ENCODE assay signal across 22 cellular contexts in genomic region chr6:36313628-36313895, GRCh38. TPM values are rescaled to one million over a fixed set of nuclear protein-coding genes. Genes with fewer than 3 reads are reported as not detected.
DNase-seq lines count a peak whose midpoint lies in the region; ATAC-seq, FAIRE-seq and TF ChIP-seq lines count a peak whose summit lies in the region.
"Had no signal": no experiment of that assay in that cellular context is flagged by ENCODE, and none has a peak within 500 bp of the region (broad histone marks: within the 10 kb centered on the region; RNA-seq: fewer than 3 reads in every experiment).

No MANE protein-coding gene starts in this region.

- H2BK12ac ChIP-seq in neuronal stem cell (ENCODE audit: low read length), result no peak overlapping the region

- H4K20me1 ChIP-seq in BLaER1 treated with 17β-estradiol and CSF1 and Interleukin-3, amounts not matched to agents 10 nM and 100 nM, result no peaks in the 10 kb centered on the region
- H4K20me1 ChIP-seq in GM12878 (ENCODE audit: control insufficient read depth, insufficient read depth), result no peaks in the 10 kb centered on the region

- TF ChIP-seq POLR2A in NB4 (IDR thresholded peaks at IDR 0.05; ENCODE audit: extremely low read depth, insufficient read length) (no peak), GM12878 (IDR thresholded peaks at IDR 0.05; ENCODE audit: low read depth, low read length) (no peak)

- in situ Hi-C loops in GM12878 (cut with MboI), result no loop called here

- H4K8ac ChIP-seq in neuronal stem cell (ENCODE audit: low read depth, low read length), result no peak overlapping the region

- BruUV-seq in GM12878 (replicated peaks; lab: Mats Ljungman, UMichigan), result no TSS peak

- peak overlapping the region; percentile 37 to 87 (median 75) for H3K4me2 ChIP-seq in BLaER1 treated with 17β-estradiol and CSF1 and Interleukin-3, amounts not matched to agents 10 nM and 100 nM
- H3K4me2 ChIP-seq in GM12878 (ENCODE audit: control insufficient read depth, insufficient read depth) (peak overlapping the region; percentile 58; the same call in 1 of the 2 replicates), neuronal stem cell (ENCODE audit: insufficient read depth, low read length, poor library complexity, severe bottlenecking) (no peak overlapping the region)

- FAIRE-seq in GM12878 (lab: Jason Lieb, UNC), result no peak
- FAIRE-seq: A204.1, GM12892 had no signal

- no peak for TF ChIP-seq EP300 in GM12878 (IDR thresholded peaks at IDR 0.05; ENCODE audit: borderline replicate concordance in 1 of 2, control insufficient read depth in 1 of 2, low read depth in 2 of 2, low read length in 2 of 2)

- CTCF ChIA-PET in GM12878 (lab: Yijun Ruan, JAX), result interaction anchor here (1.0 to 3.8 kb wide), 5 partner anchors 11 to 51 kb away, joined by 4 to 31 read pairs (median 4); partner anchors contain the start of gene BNIP5

- H3K9me3 ChIP-seq in BLaER1 treated with 17β-estradiol and CSF1 and Interleukin-3, amounts not matched to agents 10 nM and 100 nM (replicated peaks in 1 of 11), result peaks cover 0 to 7% (median 0%) of the 10 kb centered on the region in 11 experiments; a peak in 2 of 22 replicates
- no peaks in the 10 kb centered on the region; the same call in 2 of the 3 replicates for H3K9me3 ChIP-seq in GM12878 (replicated peaks; ENCODE audit: control insufficient read depth, insufficient read depth, low read length)
- no peaks in the 10 kb centered on the region for H3K9me3 ChIP-seq in neuronal stem cell (replicated peaks in 1 of 2; ENCODE audit: control insufficient read depth in 2 of 2, insufficient read depth in 1 of 2, low read depth in 1 of 2, low read length in 2 of 2)
- H3K9me3 ChIP-seq: MG63, SJCRH30 had no signal

- H2AK5ac ChIP-seq in neuronal stem cell (ENCODE audit: low read depth, low read length), result no peak overlapping the region

- H3K79me1 ChIP-seq in neuronal stem cell (ENCODE audit: low read depth, low read length), result no peaks in the 10 kb centered on the region

- H3K14ac ChIP-seq in neuronal stem cell (ENCODE audit: low read length), result no peak overlapping the region

- no peak for TF ChIP-seq RAD21 in GM12878 (IDR thresholded peaks at IDR 0.05; ENCODE audit: insufficient read depth, low read depth, low read length)

- H3K9ac ChIP-seq in BLaER1 treated with 17β-estradiol and CSF1 and Interleukin-3, amounts not matched to agents 10 nM and 100 nM, result no peak overlapping the region
- H3K9ac ChIP-seq in GM12878 (ENCODE audit: control insufficient read depth, insufficient read depth, low read length), result no peak overlapping the region
- no peak overlapping the region for H3K9ac ChIP-seq in neuronal stem cell (ENCODE audit: low read depth, low read length, poor library complexity)

- POLR2A ChIA-PET in GM12878 (lab: Charles Lee), result interaction anchor here (0.6 to 1.8 kb wide), 3 partner anchors 21 to 44 kb away, joined by 3 to 6 read pairs (median 3); no protein-coding TSS in a partner anchor

- no peak overlapping the region for H2BK120ac ChIP-seq in neuronal stem cell (ENCODE audit: low read depth, low read length)

- WGBS in GM12878 (ENCODE audit: insufficient coverage, insufficient replicate concordance, low lambda C conversion rate, missing lambda C conversion rate), result 78% methylated on average over 4 of the region's 4 CpGs
- no CpG with 5 or more reads among the region's 4 CpGs for WGBS in neuronal stem cell (ENCODE audit: extremely low coverage in 2 of 2, insufficient read length in 2 of 2, insufficient replicate concordance in 1 of 2), 2 donors

- ATAC-seq in GM12878 (peak; percentile 8; the same call in 1 of the 3 replicates), esophagus mucosa (no peak), HG02798 (IDR thresholded peaks at IDR 0.05; ENCODE audit: poor library complexity, unreplicated experiment) (no peak)
- ATAC-seq: Panc1 had no signal

- no peaks in the 10 kb centered on the region for H3K27me3 ChIP-seq in BLaER1 treated with 17β-estradiol and CSF1 and Interleukin-3, amounts not matched to agents 10 nM and 100 nM
- H3K27me3 ChIP-seq in GM12878 (replicated peaks in 1 of 2; ENCODE audit: control insufficient read depth in 2 of 2, insufficient read depth in 2 of 2, low read length in 1 of 2) (no peaks in the 10 kb centered on the region), neuronal stem cell (ENCODE audit: control insufficient read depth in 3 of 3, insufficient read depth in 3 of 3, low read depth in 1 of 3, low read length in 3 of 3) (peaks cover 0 to 8% (median 0%) of the 10 kb centered on the region in 3 experiments)
- H3K27me3 ChIP-seq: MG63, SJCRH30 had no signal

- H3K4me3 ChIP-seq in BLaER1 treated with 17β-estradiol and CSF1 and Interleukin-3, amounts not matched to agents 10 nM and 100 nM, result no peak overlapping the region
- H3K4me3 ChIP-seq in NB4 (ENCODE audit: low read depth, low read length) (peak overlapping the region; percentile 18), GM12878 (no peak overlapping the region), neuronal stem cell (ENCODE audit: low read length in 2 of 2) (no peak overlapping the region)
- H3K4me3 ChIP-seq: MG63, SJCRH30 had no signal

- no peak overlapping the region for H2BK15ac ChIP-seq in neuronal stem cell (ENCODE audit: low read length)

- RAD21 ChIA-PET in GM12878 (lab: Charles Lee; ENCODE audit: unreplicated experiment), result interaction anchor here (0.9 to 3.3 kb wide), 3 partner anchors 24 to 117 kb away, joined by 5 to 19 read pairs (median 6); partner anchors contain the start of genes BNIP5 and BRPF3

- no peak overlapping the region for H4K91ac ChIP-seq in neuronal stem cell (ENCODE audit: low read depth, low read length, poor library complexity)

- peak overlapping the region; percentile 11 for H3K18ac ChIP-seq in neuronal stem cell (ENCODE audit: low read length)

- H3K4me1 ChIP-seq in BLaER1 treated with 17β-estradiol and CSF1 and Interleukin-3, amounts not matched to agents 10 nM and 100 nM, result peaks cover 15 to 35% (median 24%) of the 10 kb centered on the region in 10 experiments
- H3K4me1 ChIP-seq in GM12878 (ENCODE audit: control insufficient read depth, insufficient read depth, low read length) (peaks cover 22% of the 10 kb centered on the region), neuronal stem cell (ENCODE audit: control insufficient read depth in 2 of 2, insufficient read depth in 1 of 2, low read depth in 1 of 2, low read length in 2 of 2) (peaks cover 0 to 2% of the 10 kb centered on the region in 2 donors)
- H3K4me1 ChIP-seq: SJCRH30 had no signal

- no peaks in the 10 kb centered on the region for H3K79me2 ChIP-seq in GM12878 (ENCODE audit: control insufficient read depth, insufficient read depth, low read length)

- no peak overlapping the region; the same call in 1 of the 2 replicates for H2AFZ ChIP-seq in GM12878 (ENCODE audit: control insufficient read depth, low read depth, low read length)
- H2AFZ ChIP-seq in neuronal stem cell (ENCODE audit: low read length), result no peak overlapping the region

- H3K36me3 ChIP-seq in BLaER1 treated with 17β-estradiol and CSF1 and Interleukin-3, amounts not matched to agents 10 nM and 100 nM, result no peaks in the 10 kb centered on the region
- H3K36me3 ChIP-seq in GM12878 (ENCODE audit: control insufficient read depth in 2 of 2, insufficient read depth in 2 of 2, low read length in 1 of 2) (no peaks in the 10 kb centered on the region), neuronal stem cell (replicated peaks in 1 of 2; ENCODE audit: control insufficient read depth in 2 of 2, insufficient read depth in 2 of 2, low read length in 2 of 2) (no peaks in the 10 kb centered on the region)
- H3K36me3 ChIP-seq: MG63, SJCRH30 had no signal

- 0 out of 22 replicates have a peak overlapping the region, but pooled peaks of 2 of the 11 experiments have one; percentile 18 to 46 for H3K27ac ChIP-seq in BLaER1 treated with 17β-estradiol and CSF1 and Interleukin-3, amounts not matched to agents 10 nM and 100 nM
- H3K27ac ChIP-seq in GM12878 (ENCODE audit: control insufficient read depth, insufficient read depth) (no peak overlapping the region), neuronal stem cell (replicated peaks; ENCODE audit: low read length) (no peak overlapping the region)
- H3K27ac ChIP-seq: SJCRH30 had no signal

- SMC1A ChIA-PET in GM12878 (lab: Charles Lee; ENCODE audit: uncharacterized antibody, unreplicated experiment), result interaction anchor here (0.6 to 6.1 kb wide), 3 partner anchors 12 to 248 kb away, joined by 4 to 41 read pairs (median 4); no protein-coding TSS in a partner anchor

- TF ChIP-seq CTCF in NB4 (IDR thresholded peaks at IDR 0.05; ENCODE audit: low read depth, low read length) (no peak), GM12878 (IDR thresholded peaks at IDR 0.05 in 2 of 3, conservative IDR thresholded peaks at IDR 0.05 in 1 of 3; ENCODE audit: control insufficient read depth in 2 of 3, extremely low read depth in 1 of 3, insufficient read depth in 1 of 3, low read depth in 3 of 3, low read length in 3 of 3) (no peak)

- H2BK5ac ChIP-seq in neuronal stem cell (ENCODE audit: low read length), result no peak overlapping the region

- no peak overlapping the region for H3K4ac ChIP-seq in neuronal stem cell (ENCODE audit: low read length)

- intact Hi-C loops in GM12878 (cut with micrococcal nuclease; ENCODE audit: unreplicated experiment), result no loop called here

- H3K23ac ChIP-seq in neuronal stem cell (ENCODE audit: low read depth, low read length, poor library complexity), result no peak overlapping the region

- DNase-seq in NB4 (ENCODE audit: low read depth) (peak; percentile 79), GM12878 (ENCODE audit: low read depth, low spot score) (no peak), neuronal stem cell (ENCODE audit: low spot score) (no peak), HuH-7 (ENCODE audit: low spot score) (no peak), NCI-H1105 treated with DMSO at 0.1 percent for 48 hours (lab: John Stamatoyannopoulos, UW) (no peak)
- DNase-seq: CD8-positive, alpha-beta T cell; Kasumi-1; MG63; NCI-H1092 treated with DMSO at 0.1 percent for 48 hours; NCI-H1694 treated with DMSO at 0.1 percent for 48 hours; NCI-H2227 treated with DMSO at 0.1 percent for 48 hours; NCI-H510A treated with DMSO at 0.1 percent for 48 hours; SJCRH30 had no signal

RNA-seq across cellular contexts. Expression of gene BNIP5, which starts 23.1 kb away (rescaled TPM):
- 0.48 and 0.86 TPM in 2 replicates for total RNA-seq in GM12878 (2013; cell fraction: nucleolus; rRNA removed)
- total RNA-seq in GM12878 (2014; rRNA removed) (0.05 and 0.06 TPM in 2 replicates), GM12878 (2014; rRNA removed; fragmentation: Illumina TruSeq; extraction: Trizol) (0.04 and 0.09 TPM in 2 replicates), GM12878 (2021) (0.08 and 0.13 TPM in 2 replicates), esophagus mucosa (not detected)
- polyA plus RNA-seq in GM12878 (2011; ENCODE audit: low read depth), result 0.08 TPM
- polyA plus RNA-seq in GM12878 (2011; rRNA removed) (0.36 and 0.68 TPM in 2 replicates), GM12878 (2014; fragmentation: Illumina TruSeq; extraction: Trizol) (0.09 and 0.16 TPM in 2 replicates), GM12878 (2014; fragmentation: Nextera tagmentation; extraction: Ambion mirVana) (under 1 TPM in 1 of 2 experiments, not detected in 1; 0.02 TPM), GM12878 (2014; rRNA removed) (0.03 and 0.04 TPM in 2 replicates), GM12878 (2016; fragmentation: Nextera tagmentation; extraction: Ambion mirVana) (under 1 TPM in 1 of 2 experiments, not detected in 1; 0.04 TPM)
- polyA plus RNA-seq in GM12878 (2011; cell fraction: cytosol; rRNA removed), result 0.35 and 0.40 TPM in 2 replicates
- polyA plus RNA-seq in GM12878 (2011; cell fraction: nucleus; rRNA removed), result 0.23 and 0.40 TPM in 2 replicates
- polyA plus RNA-seq in GM12878 (2012), result 0.12 and 0.13 TPM in 2 replicates
- 0.21 and 0.29 TPM in 2 replicates for polyA minus RNA-seq in GM12878 (2011; rRNA and poly(A)+ RNA removed)
- polyA minus RNA-seq in GM12878 (2011; cell fraction: cytosol; rRNA and poly(A)+ RNA removed), result not detected in 2 replicates
- 0.10 and 0.12 TPM in 2 replicates for polyA minus RNA-seq in GM12878 (2011; cell fraction: nucleus; rRNA and poly(A)+ RNA removed)
- 0.01 TPM for polyA plus RNA-seq in neuronal stem cell (2013, experiment 1 of 2)
- 0.03 TPM for polyA plus RNA-seq in neuronal stem cell (2013, experiment 2 of 2)
- total RNA-seq: CD8-positive, alpha-beta T cell; H4 had no signal
- polyA plus RNA-seq: BJ, IgD-negative memory B cell had no signal

RNA-seq across cellular contexts. Expression of gene PNPLA1, which starts 43.7 kb away (rescaled TPM):
- 0.20 TPM in 1 of 2 replicates, not detected in the other for total RNA-seq in GM12878 (2013; cell fraction: nucleolus; rRNA removed)
- total RNA-seq in GM12878 (2014; rRNA removed) (not detected in 2 replicates), GM12878 (2014; rRNA removed; fragmentation: Illumina TruSeq; extraction: Trizol) (not detected in 2 replicates), GM12878 (2021) (not detected in 2 replicates), esophagus mucosa (0.20 TPM)
- polyA plus RNA-seq in GM12878 (2011; ENCODE audit: low read depth), result not detected
- polyA plus RNA-seq in GM12878 (2011; rRNA removed) (not detected in 2 replicates), GM12878 (2014; fragmentation: Illumina TruSeq; extraction: Trizol) (0.04 TPM in 1 of 2 replicates, not detected in the other), GM12878 (2014; fragmentation: Nextera tagmentation; extraction: Ambion mirVana) (not detected), GM12878 (2014; rRNA removed) (not detected in 2 replicates), GM12878 (2016; fragmentation: Nextera tagmentation; extraction: Ambion mirVana) (not detected)
- polyA plus RNA-seq in GM12878 (2011; cell fraction: cytosol; rRNA removed), result not detected in 2 replicates
- 0.07 TPM in 1 of 2 replicates, not detected in the other for polyA plus RNA-seq in GM12878 (2011; cell fraction: nucleus; rRNA removed)
- polyA plus RNA-seq in GM12878 (2012), result not detected in 2 replicates
- polyA minus RNA-seq in GM12878 (2011; rRNA and poly(A)+ RNA removed), result 0.22 TPM in 1 of 2 replicates, not detected in the other
- not detected in 2 replicates for polyA minus RNA-seq in GM12878 (2011; cell fraction: cytosol; rRNA and poly(A)+ RNA removed)
- not detected in 2 replicates for polyA minus RNA-seq in GM12878 (2011; cell fraction: nucleus; rRNA and poly(A)+ RNA removed)
- 0.04 TPM for polyA plus RNA-seq in neuronal stem cell (2013, experiment 1 of 2)
- polyA plus RNA-seq in neuronal stem cell (2013, experiment 2 of 2), result 0.07 TPM
- total RNA-seq: H4, SJCRH30 had no signal
- polyA plus RNA-seq: BJ had no signal
